ENCODE assay signal across 27 cellular contexts in genomic region chr15:82830427-82831173, GRCh38. TPM values are rescaled to one million over a fixed set of nuclear protein-coding genes. Genes with fewer than 3 reads are reported as not detected.
A peak's percentile ranks its signal among the peaks of the same experiment; 100 is the strongest.
DNase-seq lines count a peak whose midpoint lies in the region; ATAC-seq and TF ChIP-seq lines count a peak whose summit lies in the region.
"Had no signal": no experiment of that assay in that cellular context is flagged by ENCODE, and none has a peak within 500 bp of the region (broad histone marks: within the 10 kb centered on the region; RNA-seq: fewer than 3 reads in every experiment).

No MANE protein-coding gene starts in this region.

- WGBS in prostate gland, result 89% methylated on average over 17 of the region's 18 CpGs

- no peaks in the 10 kb centered on the region for H3K4me1 ChIP-seq in prostate gland (replicated peaks)
- H3K4me1 ChIP-seq: tibial nerve had no signal

- no peak for ATAC-seq in activated naive CD8-positive, alpha-beta T cell treated with anti-CD3 and anti-CD28 coated beads, Interleukin-2, amount 50 U/mL, for 24 hours
- peak; percentile 68 for ATAC-seq in activated T-helper 17 cell treated with anti-CD3 and anti-CD28 coated beads, Interleukin-2, amount 50 U/mL, for 72 hours (replicated peaks)
- no peak for ATAC-seq in GM21423 (IDR thresholded peaks at IDR 0.05; ENCODE audit: unreplicated experiment)
- ATAC-seq in HG03442 (IDR thresholded peaks at IDR 0.05; ENCODE audit: unreplicated experiment), result no peak
- ATAC-seq: A549; activated CD8-positive, alpha-beta T cell treated with anti-CD3 and anti-CD28 coated beads, Interleukin-2, amount 10 ng/mL, durations not matched to agents 7 days and 5 days; CD8-positive, alpha-beta T cell; left ventricle myocardium superior had no signal

- H3K27ac ChIP-seq in HL-60 (replicated peaks) (peak overlapping the region; percentile 80; the same call in 1 of the 2 replicates), prostate gland (no peak overlapping the region)
- H3K27ac ChIP-seq: A549, neutrophil, sigmoid colon, SK-N-MC, tibial nerve had no signal

- no peaks in the 10 kb centered on the region for H3K9me3 ChIP-seq in prostate gland
- H3K9me3 ChIP-seq: A549, neutrophil, sigmoid colon, tibial nerve had no signal

- peaks cover 6 to 18% of the 10 kb centered on the region in 2 donors for H3K36me3 ChIP-seq in prostate gland

- H3K4me3 ChIP-seq in HL-60 (replicated peaks; ENCODE audit: insufficient read depth, low read length) (no peak overlapping the region), prostate gland (no peak overlapping the region)
- H3K4me3 ChIP-seq: A549, sigmoid colon, SK-N-MC, tibial nerve had no signal

- H3K27me3 Mint-ChIP-seq in activated naive CD8-positive, alpha-beta T cell treated with anti-CD3 and anti-CD28 coated beads, Interleukin-2, amount 50 U/mL, for 24 hours, result no peaks in the 10 kb centered on the region
- H3K27me3 Mint-ChIP-seq in activated naive CD8-positive, alpha-beta T cell treated with anti-CD3 and anti-CD28 coated beads for 36 hours, result no peaks in the 10 kb centered on the region
- no peaks in the 10 kb centered on the region for H3K27me3 Mint-ChIP-seq in activated T-helper 17 cell treated with anti-CD3 and anti-CD28 coated beads, Interleukin-2, amount 50 U/mL, for 72 hours
- H3K27me3 Mint-ChIP-seq: activated naive CD4-positive, alpha-beta T cell treated with anti-CD3 and anti-CD28 coated beads, Interleukin-2, amount 50 U/mL, for 24 hours had no signal

- no peaks in the 10 kb centered on the region for H3K27me3 ChIP-seq in HL-60 (ENCODE audit: insufficient read depth, poor library complexity, severe bottlenecking)
- no peaks in the 10 kb centered on the region for H3K27me3 ChIP-seq in prostate gland (replicated peaks; ENCODE audit: insufficient read depth)
- H3K27me3 ChIP-seq: neutrophil, sigmoid colon, tibial nerve had no signal

- TF ChIP-seq POLR2A in prostate gland (IDR thresholded peaks at IDR 0.05), result no peak

- H3K36me3 Mint-ChIP-seq in activated naive CD8-positive, alpha-beta T cell treated with anti-CD3 and anti-CD28 coated beads, Interleukin-2, amount 50 U/mL, for 24 hours (ENCODE audit: low read depth), result peaks cover 63% of the 10 kb centered on the region
- peaks cover 54% of the 10 kb centered on the region for H3K36me3 Mint-ChIP-seq in activated naive CD8-positive, alpha-beta T cell treated with anti-CD3 and anti-CD28 coated beads for 36 hours
- peaks cover 100% of the 10 kb centered on the region for H3K36me3 Mint-ChIP-seq in activated T-helper 17 cell treated with anti-CD3 and anti-CD28 coated beads, Interleukin-2, amount 50 U/mL, for 72 hours (ENCODE audit: low read depth)

- H3K4me3 Mint-ChIP-seq in activated naive CD8-positive, alpha-beta T cell treated with anti-CD3 and anti-CD28 coated beads, Interleukin-2, amount 50 U/mL, for 24 hours, result no peak overlapping the region
- H3K4me3 Mint-ChIP-seq in activated naive CD8-positive, alpha-beta T cell treated with anti-CD3 and anti-CD28 coated beads for 36 hours, result no peak overlapping the region
- H3K4me3 Mint-ChIP-seq in activated T-helper 17 cell treated with anti-CD3 and anti-CD28 coated beads, Interleukin-2, amount 50 U/mL, for 72 hours, result no peak overlapping the region
- H3K4me3 Mint-ChIP-seq: activated CD8-positive, alpha-beta T cell treated with anti-CD3 and anti-CD28 coated beads, Interleukin-2, amount 10 ng/mL, durations not matched to agents 7 days and 5 days; activated naive CD4-positive, alpha-beta T cell treated with anti-CD3 and anti-CD28 coated beads, Interleukin-2, amount 50 U/mL, for 24 hours; CD8-positive, alpha-beta T cell had no signal

- TF ChIP-seq CTCF in HL-60 (IDR thresholded peaks at IDR 0.05; ENCODE audit: insufficient read depth, low read length) (no peak), prostate gland (IDR thresholded peaks at IDR 0.05) (no peak)

- peak overlapping the region; percentile 21 for H3K27ac Mint-ChIP-seq in activated naive CD8-positive, alpha-beta T cell treated with anti-CD3 and anti-CD28 coated beads, Interleukin-2, amount 50 U/mL, for 24 hours
- H3K27ac Mint-ChIP-seq in activated naive CD8-positive, alpha-beta T cell treated with anti-CD3 and anti-CD28 coated beads for 36 hours, result no peak overlapping the region
- H3K27ac Mint-ChIP-seq in activated T-helper 17 cell treated with anti-CD3 and anti-CD28 coated beads, Interleukin-2, amount 50 U/mL, for 72 hours, result peak overlapping the region; percentile 33
- H3K27ac Mint-ChIP-seq: activated CD8-positive, alpha-beta T cell treated with anti-CD3 and anti-CD28 coated beads, Interleukin-2, amount 10 ng/mL, durations not matched to agents 7 days and 5 days; activated naive CD4-positive, alpha-beta T cell treated with anti-CD3 and anti-CD28 coated beads, Interleukin-2, amount 50 U/mL, for 24 hours; CD8-positive, alpha-beta T cell had no signal

- intact Hi-C loops in prostate gland (cut with DNase I), result no loop called here

- no peaks in the 10 kb centered on the region for H3K9me3 Mint-ChIP-seq in activated naive CD8-positive, alpha-beta T cell treated with anti-CD3 and anti-CD28 coated beads, Interleukin-2, amount 50 U/mL, for 24 hours
- no peaks in the 10 kb centered on the region for H3K9me3 Mint-ChIP-seq in activated naive CD8-positive, alpha-beta T cell treated with anti-CD3 and anti-CD28 coated beads for 36 hours
- H3K9me3 Mint-ChIP-seq in activated T-helper 17 cell treated with anti-CD3 and anti-CD28 coated beads, Interleukin-2, amount 50 U/mL, for 72 hours, result no peaks in the 10 kb centered on the region
- H3K9me3 Mint-ChIP-seq: activated naive CD4-positive, alpha-beta T cell treated with anti-CD3 and anti-CD28 coated beads, Interleukin-2, amount 50 U/mL, for 24 hours; CD8-positive, alpha-beta T cell had no signal

- H3K4me1 Mint-ChIP-seq in activated naive CD8-positive, alpha-beta T cell treated with anti-CD3 and anti-CD28 coated beads, Interleukin-2, amount 50 U/mL, for 24 hours, result peaks cover 35% of the 10 kb centered on the region
- H3K4me1 Mint-ChIP-seq in activated naive CD8-positive, alpha-beta T cell treated with anti-CD3 and anti-CD28 coated beads for 36 hours, result peaks cover 31% of the 10 kb centered on the region
- H3K4me1 Mint-ChIP-seq in activated T-helper 17 cell treated with anti-CD3 and anti-CD28 coated beads, Interleukin-2, amount 50 U/mL, for 72 hours, result peaks cover 33% of the 10 kb centered on the region

- no peak for DNase-seq in activated naive CD8-positive, alpha-beta T cell treated with anti-CD3 and anti-CD28 coated beads, Interleukin-2, amount 50 U/mL, for 24 hours
- DNase-seq in activated naive CD8-positive, alpha-beta T cell treated with anti-CD3 and anti-CD28 coated beads for 36 hours, result no peak
- DNase-seq in HL-60 (ENCODE audit: low read depth in 1 of 2, low spot score in 1 of 2), result no peak
- DNase-seq in prostate gland (ENCODE audit: low spot score), result peak; percentile 3
- DNase-seq in OCI-M2 (lab: John Stamatoyannopoulos, UW; ENCODE audit: unreplicated experiment), result no peak
- DNase-seq: activated CD8-positive, alpha-beta T cell treated with anti-CD3 and anti-CD28 coated beads, Interleukin-2, amount 10 ng/mL, durations not matched to agents 7 days and 5 days; AML-193; anterior cingulate cortex; CD8-positive, alpha-beta T cell; left ventricle myocardium superior; NCI-H146; NCI-H2107; RPMI8226; sigmoid colon; stimulated activated CD4-positive, alpha-beta T cell treated with anti-CD3 and anti-CD28 coated beads, Interleukin-12 subunit alpha, Interleukin-12 subunit beta, amount 100 ng/mL, for 4 hours; stimulated activated CD4-positive, alpha-beta T cell treated with anti-CD3 and anti-CD28 coated beads, Interleukin-2, amount 100 ng/mL, for 48 hours had no signal

RNA-seq across cellular contexts. Expression of gene WHAMM, which starts 21.2 kb away (rescaled TPM):
- total RNA-seq in activated naive CD8-positive, alpha-beta T cell treated with anti-CD3 and anti-CD28 coated beads for 36 hours, result 1 to 10 TPM; 6.5 to 7.6 TPM
- 1 to 10 TPM; 3.9 to 4.3 TPM for total RNA-seq in activated T-helper 17 cell treated with anti-CD3 and anti-CD28 coated beads, Interleukin-2, amount 50 U/mL, for 72 hours
- 10 to 100 TPM; 12.5 to 13.5 TPM for total RNA-seq in prostate gland

RNA-seq across cellular contexts. Expression of gene FSD2, which starts 24.7 kb away (rescaled TPM):
- not detected for total RNA-seq in activated naive CD8-positive, alpha-beta T cell treated with anti-CD3 and anti-CD28 coated beads for 36 hours
- not detected for total RNA-seq in activated T-helper 17 cell treated with anti-CD3 and anti-CD28 coated beads, Interleukin-2, amount 50 U/mL, for 72 hours
- under 1 TPM in 1 of 2 donors, not detected in 1; 0.05 TPM for total RNA-seq in prostate gland
- total RNA-seq: activated CD8-positive, alpha-beta T cell treated with anti-CD3 and anti-CD28 coated beads, Interleukin-2, amount 10 ng/mL, durations not matched to agents 7 days and 5 days; CD8-positive, alpha-beta T cell; Daoy; epithelial cell of proximal tubule; H4; sigmoid colon had no signal
